ENCODE assay signal across 2 cellular contexts in genomic region chr1:56481140-56481694, GRCh38.
TF ChIP-seq lines count a peak whose summit lies in the region.

No MANE protein-coding gene starts in this region.

TF ChIP-seq in HepG2, 621 proteins besides CTCF, POLR2A, EP300 and RAD21 (continued from another document):
- no peak for TF ChIP-seq ZNF746 (CRISPR knock-in tag; IDR thresholded peaks at IDR 0.05)

TF ChIP-seq in K562, 482 proteins besides CTCF, POLR2A, EP300 and RAD21 (continued from another document):
- TF ChIP-seq PREB (CRISPR knock-in tag; IDR thresholded peaks at IDR 0.05) (no peak), RBM25 (IDR thresholded peaks at IDR 0.05; ENCODE audit: low read depth, low read length, severe bottlenecking) (peak; percentile 53), CBX8 (IDR thresholded peaks at IDR 0.05; ENCODE audit: borderline replicate concordance, extremely low read depth, low read depth, low read length, poor library complexity, severe bottlenecking) (no peak)
